Comparison of ENCODE assay signal across 8 cellular contexts in the genomic region with DNA sequence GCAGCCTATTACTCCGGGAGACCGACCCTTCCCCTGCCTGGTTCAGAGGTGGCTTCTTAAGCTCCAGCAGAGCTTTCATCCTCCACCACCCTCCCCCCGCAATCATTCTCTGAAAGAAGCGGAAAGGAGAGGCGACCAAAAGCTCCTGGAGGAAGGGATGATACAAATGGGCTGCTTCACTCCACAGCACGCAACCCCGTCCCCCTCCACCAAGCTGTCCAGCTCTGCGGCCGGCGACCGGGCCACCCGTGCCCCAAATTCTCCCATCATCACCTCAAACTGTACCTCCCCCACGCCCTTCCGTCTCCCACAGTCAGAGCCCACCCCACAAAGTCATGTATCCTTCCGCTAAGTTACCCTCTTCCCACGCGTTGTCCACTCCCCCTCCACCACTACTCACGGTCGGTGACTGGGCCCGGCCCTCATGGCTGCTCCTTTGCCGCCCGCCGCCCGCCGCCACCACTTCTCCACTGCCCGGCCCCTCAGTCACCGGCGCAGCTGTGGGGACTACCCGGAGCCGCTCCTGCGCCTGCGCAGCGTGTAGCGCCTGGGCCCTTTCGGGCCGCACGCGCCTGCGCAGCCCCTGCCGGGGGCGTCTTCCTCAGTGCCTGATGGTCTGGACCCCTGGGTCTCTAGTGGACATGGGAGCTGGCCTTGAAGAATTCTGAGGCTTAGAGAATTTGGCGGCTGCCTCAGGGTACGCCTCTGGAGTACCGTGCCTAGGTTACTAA. TPM values are rescaled to one million over a fixed set of nuclear protein-coding genes. Genes with fewer than 3 reads are reported as not detected.
A peak's percentile ranks its signal among the peaks of the same experiment; 100 is the strongest.
DNase-seq lines count a peak whose midpoint lies in the region; ATAC-seq and TF ChIP-seq lines count a peak whose summit lies in the region.

A gene with protein sequence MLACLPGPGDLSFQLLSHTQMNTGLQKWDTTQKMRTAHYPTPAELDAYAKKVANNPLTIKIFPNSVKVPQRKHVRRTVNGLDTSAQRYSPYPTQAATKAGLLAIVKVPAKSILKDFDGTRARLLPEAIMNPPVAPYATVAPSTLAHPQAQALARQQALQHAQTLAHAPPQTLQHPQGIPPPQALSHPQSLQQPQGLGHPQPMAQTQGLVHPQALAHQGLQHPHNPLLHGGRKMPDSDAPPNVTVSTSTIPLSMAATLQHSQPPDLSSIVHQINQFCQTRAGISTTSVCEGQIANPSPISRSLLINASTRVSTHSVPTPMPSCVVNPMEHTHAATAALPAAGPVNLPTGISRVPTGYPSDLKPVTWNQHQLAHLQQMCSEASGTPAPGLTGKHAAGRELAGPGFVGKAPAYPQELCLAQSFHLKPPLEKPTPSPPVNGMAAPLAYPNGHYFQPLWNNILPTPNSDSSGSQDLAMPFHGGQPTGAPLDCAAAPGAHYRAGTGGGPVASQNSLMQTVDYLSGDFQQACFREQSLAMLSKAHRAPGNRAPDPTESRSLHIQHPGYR (minus strand): TSS at position 509 of the 731 bp plus-strand sequence. CDS start 76,123 bp downstream, outside the sequence.

- peak; percentile 14 for TF ChIP-seq CTCF in choroid plexus epithelial cell (conservative IDR thresholded peaks at IDR 0.05; ENCODE audit: low read depth, low read length)

- H3K27me3 Mint-ChIP-seq in activated CD4-positive, alpha-beta T cell treated with anti-CD3 and anti-CD28 coated beads for 36 hours, result no peaks in the 10 kb centered on the region

- intact Hi-C loops in activated CD4-positive, alpha-beta T cell treated with anti-CD3 and anti-CD28 coated beads for 36 hours (cut with DNase I, micrococcal nuclease), result loop anchor here (1.0 to 5.0 kb wide), 8 partner anchors 12 to 115 kb away; a partner anchor contains a TSS

- peak; percentile 86 for DNase-seq in ACHN
- peak; percentile 93 for DNase-seq in NCI-H510A (lab: John Stamatoyannopoulos, UW)
- DNase-seq in activated CD4-positive, alpha-beta T cell treated with anti-CD3 and anti-CD28 coated beads for 36 hours, result peak; percentile 93
- DNase-seq in choroid plexus epithelial cell (ENCODE audit: low read depth), result peak; percentile 83
- peak; percentile 63 for DNase-seq in kidney glomerular epithelial cell (lab: John Stamatoyannopoulos, UW)
- peak; percentile 75 to 81 for DNase-seq in stimulated activated CD4-positive, alpha-beta T cell treated with anti-CD3 and anti-CD28 coated beads, Interleukin-15, amount 100 ng/mL, for 48 hours (ENCODE audit: low read depth in 2 of 2)

- peak; percentile 69 for ATAC-seq in HG03196 (IDR thresholded peaks at IDR 0.05; ENCODE audit: unreplicated experiment)
- ATAC-seq in activated CD4-positive, alpha-beta T cell treated with anti-CD3 and anti-CD28 coated beads for 36 hours, result peak; percentile 99

- peak within 1 kb of the TSS; percentile 96 for H3K4me3 ChIP-seq in choroid plexus epithelial cell (ENCODE audit: low read depth, low read length)

- POLR2A ChIA-PET in activated CD4-positive, alpha-beta T cell treated with anti-CD3 and anti-CD28 coated beads for 36 hours (lab: Charles Lee), result interaction anchor here (0.6 to 1.8 kb wide), 10 partner anchors 11 to 119 kb away, joined by 3 to 11 read pairs (median 4); a partner anchor contains a TSS

- in situ Hi-C loops in ACHN (cut with HindIII; ENCODE audit: low pct_ligation_motif_present, low pct_unique_long_range_greater_than_20kb, low sequenced_read_pairs) (no loop called here), GM18951 (cut with MboI; ENCODE audit: low sequenced_read_pairs, unreplicated experiment) (no loop called here)

- peak within 1 kb of the TSS; percentile 93 for H3K4me3 Mint-ChIP-seq in activated CD4-positive, alpha-beta T cell treated with anti-CD3 and anti-CD28 coated beads for 36 hours

- H3K36me3 Mint-ChIP-seq in activated CD4-positive, alpha-beta T cell treated with anti-CD3 and anti-CD28 coated beads for 36 hours (ENCODE audit: low read depth), result no peaks in the 10 kb centered on the region

- TF ChIP-seq POLR2A in GM18951 (IDR thresholded peaks at IDR 0.05; ENCODE audit: extremely low read depth, insufficient read depth, insufficient read length), result peak; percentile 89

- no peaks in the 10 kb centered on the region for H3K9me3 Mint-ChIP-seq in activated CD4-positive, alpha-beta T cell treated with anti-CD3 and anti-CD28 coated beads for 36 hours (ENCODE audit: low read depth)

- CTCF ChIA-PET in activated CD4-positive, alpha-beta T cell treated with anti-CD3 and anti-CD28 coated beads for 36 hours (lab: Charles Lee), result interaction anchor here (0.6 to 1.8 kb wide), 20 partner anchors 10 to 123 kb away, joined by 3 to 15 read pairs (median 4); a partner anchor contains a TSS

- H3K4me1 Mint-ChIP-seq in activated CD4-positive, alpha-beta T cell treated with anti-CD3 and anti-CD28 coated beads for 36 hours, result peaks cover 20% of the 10 kb centered on the region

- peak within 1 kb of the TSS; percentile 90 for H3K27ac Mint-ChIP-seq in activated CD4-positive, alpha-beta T cell treated with anti-CD3 and anti-CD28 coated beads for 36 hours

RNA-seq across cellular contexts. Expression of the gene that starts here (rescaled TPM):
- 10 to 100 TPM; 16.8 to 20.8 TPM for total RNA-seq in activated CD4-positive, alpha-beta T cell treated with anti-CD3 and anti-CD28 coated beads for 36 hours

Comparison
In these comparisons a context has a peak if more than half of its experiments do, and no peak if none do; other contexts are left out.
1. Peak in every context shown above with its lines: DNase-seq, ATAC-seq and H3K4me3 ChIP-seq.